Comparison of ENCODE assay signal across 32 cellular contexts in genomic region chr11:40432358-40432757, GRCh38.
"Had no signal": no experiment of that assay in that cellular context is flagged by ENCODE, and none has a peak within 500 bp of the region (broad histone marks: within the 10 kb centered on the region; RNA-seq: fewer than 3 reads in every experiment).

No MANE protein-coding gene starts in this region.

- H3K4me1 ChIP-seq: adrenal gland, ascending aorta, body of pancreas, breast epithelium had no signal

- H3K36me3 ChIP-seq: adrenal gland, ascending aorta, brain microvascular endothelial cell, breast epithelium, cardiac muscle cell had no signal

- H3K27ac ChIP-seq: adrenal gland, ascending aorta, body of pancreas, brain microvascular endothelial cell, breast epithelium, cardiac muscle cell had no signal

- H3K9me3 ChIP-seq: adrenal gland, ascending aorta, body of pancreas, breast epithelium had no signal

- H3K27me3 ChIP-seq: adrenal gland, ascending aorta, body of pancreas, brain microvascular endothelial cell, breast epithelium, cardiac muscle cell had no signal

- DNase-seq: activated effector memory CD4-positive, alpha-beta T cell treated with anti-CD3 and anti-CD28 coated beads, Interleukin-2, amount 50 U/mL, for 16 hours; activated effector memory CD4-positive, alpha-beta T cell treated with Interleukin-2 at 50 U/mL for 16 hours; activated gamma-delta T cell; activated gamma-delta T cell treated with Interleukin-2 at 50 U/mL for 16 hours; activated naive CD4-positive, alpha-beta T cell; activated naive CD4-positive, alpha-beta T cell treated with anti-CD3 and anti-CD28 coated beads for 36 hours; activated naive CD4-positive, alpha-beta T cell treated with anti-CD3 and anti-CD28 coated beads, Interleukin-2, amount 10 ng/mL, durations not matched to agents 7 days and 5 days; activated naive CD4-positive, alpha-beta T cell treated with anti-CD3 and anti-CD28 coated beads, Interleukin-2, amount 50 U/mL, for 16 hours; activated naive CD4-positive, alpha-beta T cell treated with Interleukin-2 at 50 U/mL for 16 hours; activated naive CD8-positive, alpha-beta T cell treated with anti-CD3 and anti-CD28 coated beads for 36 hours; activated naive CD8-positive, alpha-beta T cell treated with anti-CD3 and anti-CD28 coated beads, Interleukin-2, amount 10 ng/mL, durations not matched to agents 7 days and 5 days; activated naive CD8-positive, alpha-beta T cell treated with anti-CD3 and anti-CD28 coated beads, Interleukin-2, amount 50 U/mL, for 24 hours; activated T-cell treated with anti-CD3 and anti-CD28 coated beads, Interleukin-2, amount 50 U/mL, for 4 hours; activated T-cell treated with anti-CD3 and anti-CD28 coated beads, Interleukin-2, amount 50 U/mL, for 48 hours; activated T-cell treated with anti-CD3 and anti-CD28 coated beads, Interleukin-2, amount 50 U/mL, for 72 hours; adrenal gland; amniotic stem cell; amygdala; anterior cingulate cortex; aorta; body of pancreas; brain microvascular endothelial cell; caudate nucleus; central memory CD4-positive, alpha-beta T cell; cerebellar nuclear complex had no signal

- ATAC-seq: activated naive CD4-positive, alpha-beta T cell treated with anti-CD3 and anti-CD28 coated beads, Interleukin-2, amount 50 U/mL, for 72 hours; activated naive CD8-positive, alpha-beta T cell treated with anti-CD3 and anti-CD28 coated beads, Interleukin-2, amount 50 U/mL, for 24 hours; activated T-cell treated with anti-CD3 and anti-CD28 coated beads, Interleukin-2, amount 50 U/mL, for 4 hours; activated T-cell treated with anti-CD3 and anti-CD28 coated beads, Interleukin-2, amount 50 U/mL, for 72 hours; activated T-helper 17 cell treated with anti-CD3 and anti-CD28 coated beads, Interleukin-2, amount 50 U/mL, for 72 hours; body of pancreas had no signal

- H3K4me3 ChIP-seq: adrenal gland, ascending aorta, body of pancreas, breast epithelium, cardiac muscle cell had no signal

- FAIRE-seq: astrocyte, bronchial epithelial cell had no signal
